ENCODE assay signal across 8 cellular contexts in the genomic region with DNA sequence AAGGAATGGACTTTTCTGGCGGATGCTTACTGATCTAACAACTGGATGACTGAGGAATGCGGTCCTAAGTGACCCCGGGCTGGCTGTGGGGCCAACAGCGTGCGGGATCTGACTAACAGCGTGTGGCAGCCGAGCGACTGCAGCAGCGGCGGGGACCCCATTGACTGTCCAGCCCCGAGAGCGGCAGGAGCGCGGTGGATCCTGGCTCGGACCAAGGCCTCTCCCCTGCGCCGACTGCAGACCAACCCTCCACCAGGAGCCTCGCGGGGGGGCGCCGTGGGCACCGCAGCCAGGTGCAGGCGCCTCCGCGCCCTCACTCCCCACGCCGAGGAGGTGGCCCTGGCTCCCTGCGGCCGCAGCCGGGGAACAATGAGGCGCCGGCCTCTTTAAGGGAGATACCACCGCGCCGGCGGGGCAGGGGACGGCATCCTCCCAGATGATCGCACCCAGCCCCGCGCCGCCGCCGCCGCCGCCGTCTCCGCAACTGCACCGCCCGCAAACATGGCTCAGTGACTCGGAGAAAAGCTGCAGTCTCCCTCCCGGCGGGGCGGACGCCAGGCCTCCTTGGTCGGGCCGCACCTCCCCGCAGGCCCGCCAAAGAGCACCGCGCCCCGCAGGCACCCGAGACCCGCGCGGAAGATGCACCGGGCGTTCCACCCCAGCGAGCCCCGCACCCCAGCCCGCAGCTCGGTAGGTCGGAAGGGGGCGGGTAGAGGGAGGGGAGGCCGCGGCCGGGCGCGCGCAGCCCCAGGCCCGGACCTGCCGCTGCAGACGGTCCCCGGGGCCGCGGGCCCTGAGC. TPM values are rescaled to one million over a fixed set of nuclear protein-coding genes. Genes with fewer than 3 reads are reported as not detected.
DNase-seq lines count a peak whose midpoint lies in the region; ATAC-seq and TF ChIP-seq lines count a peak whose summit lies in the region.

No MANE protein-coding gene starts in this region.

- H3K27ac ChIP-seq in HUES64 (ENCODE audit: low read depth, low read length) (peak overlapping the region; percentile 94), subcutaneous abdominal adipose tissue (ENCODE audit: low read depth, low read length) (peak overlapping the region; percentile 54)

- under 1% methylated on average over 85 of the region's 85 CpGs for WGBS in HUES64

- H3K27ac Mint-ChIP-seq in neural crest cell (ENCODE audit: unreplicated experiment): peak overlapping the region; percentile 87

- H3K9me3 Mint-ChIP-seq in neural crest cell: no peaks in the 10 kb centered on the region

- no peaks in the 10 kb centered on the region for H3K27me3 Mint-ChIP-seq in neural crest cell (ENCODE audit: low read depth)

- H3K27me3 ChIP-seq in HUES64 (ENCODE audit: insufficient read depth, low read length) (peaks cover 16% of the 10 kb centered on the region), subcutaneous abdominal adipose tissue (ENCODE audit: control insufficient read depth in 5 of 5, insufficient read depth in 4 of 5, low read length in 5 of 5) (no peaks in the 10 kb centered on the region)

- no peaks in the 10 kb centered on the region for H3K9me3 ChIP-seq in HUES64 (ENCODE audit: insufficient read depth, low read depth, low read length)
- H3K9me3 ChIP-seq in subcutaneous abdominal adipose tissue (ENCODE audit: control insufficient read depth in 5 of 5, low read length in 5 of 5): no peaks in the 10 kb centered on the region

- H3K4me3 Mint-ChIP-seq in neural crest cell: peak overlapping the region; percentile 97

- H3K36me3 ChIP-seq in HUES64 (ENCODE audit: insufficient read depth, low read length) (peaks cover 11% of the 10 kb centered on the region; the same call in 1 of the 2 replicates), subcutaneous abdominal adipose tissue (ENCODE audit: control insufficient read depth in 5 of 5, insufficient read depth in 5 of 5, low read length in 5 of 5) (peaks cover 5 to 13% (median 7%) of the 10 kb centered on the region in 5 donors)

- H3K9ac ChIP-seq in HUES64 (ENCODE audit: low read depth, low read length): peak overlapping the region; percentile 91
- peak overlapping the region; percentile 42 to 89 (median 85) for H3K9ac ChIP-seq in subcutaneous abdominal adipose tissue (ENCODE audit: low read length in 5 of 5)

- H3K4me3 ChIP-seq in HUES64 (ENCODE audit: low read length) (peak overlapping the region; percentile 100), fibroblast of villous mesenchyme (ENCODE audit: low read depth, low read length) (peak overlapping the region; percentile 97), subcutaneous abdominal adipose tissue (ENCODE audit: low read depth in 1 of 5, low read length in 5 of 5) (peak overlapping the region; percentile 81 to 99 (median 97))

- TF ChIP-seq CTCF in fibroblast of villous mesenchyme (IDR thresholded peaks at IDR 0.05; ENCODE audit: insufficient read depth, low read depth, low read length) (no peak), neural crest cell (conservative IDR thresholded peaks at IDR 0.05) (no peak)

- H3K36me3 Mint-ChIP-seq in neural crest cell (ENCODE audit: low read depth): no peaks in the 10 kb centered on the region

- ATAC-seq in GM21381 (IDR thresholded peaks at IDR 0.05; ENCODE audit: unreplicated experiment): peak; percentile 40

- peak; percentile 42 for DNase-seq in DMS114 treated with DMSO at 0.1 percent for 48 hours (lab: John Stamatoyannopoulos, UW; ENCODE audit: unreplicated experiment)
- peak; percentile 94 for DNase-seq in RPMI8226
- peak; percentile 71 for DNase-seq in activated effector memory CD4-positive, alpha-beta T cell treated with Interleukin-2 at 50 U/mL for 16 hours
- DNase-seq in fibroblast of villous mesenchyme (ENCODE audit: low read depth): peak; percentile 70
- DNase-seq in neural crest cell (ENCODE audit: low read depth, low spot score): peak; percentile 72

- peaks cover 29% of the 10 kb centered on the region for H3K4me1 Mint-ChIP-seq in neural crest cell

- H3K4me1 ChIP-seq in HUES64 (ENCODE audit: insufficient read depth, low read length) (peaks cover 15% of the 10 kb centered on the region), subcutaneous abdominal adipose tissue (ENCODE audit: control insufficient read depth in 5 of 5, insufficient read depth in 5 of 5, low read length in 5 of 5) (peaks cover 3 to 22% (median 19%) of the 10 kb centered on the region in 5 donors)

RNA-seq across cellular contexts. Expression of a gene that starts 0.7 kb away (rescaled TPM):
- 3.2 TPM for polyA plus RNA-seq in HUES64 (2013, experiment 1 of 2)
- 3.8 TPM for polyA plus RNA-seq in HUES64 (2013, experiment 2 of 2)
- total RNA-seq in fibroblast of villous mesenchyme (2.6 and 4.8 TPM in 2 replicates), neural crest cell (22.8 and 23.8 TPM in 2 replicates)

RNA-seq across cellular contexts. Expression of a gene that starts 43.5 kb away (rescaled TPM):
- 0.10 TPM for polyA plus RNA-seq in HUES64 (2013, experiment 1 of 2)
- polyA plus RNA-seq in HUES64 (2013, experiment 2 of 2): not detected
- total RNA-seq in fibroblast of villous mesenchyme (not detected in 2 replicates), neural crest cell (not detected in 2 replicates)

RNA-seq across cellular contexts. Expression of a gene that starts 47.9 kb away (rescaled TPM):
- polyA plus RNA-seq in HUES64 (2013, experiment 1 of 2): 0.75 TPM
- 1.0 TPM for polyA plus RNA-seq in HUES64 (2013, experiment 2 of 2)
- total RNA-seq in fibroblast of villous mesenchyme (under 0.01 TPM in 1 of 2 replicates, not detected in the other), neural crest cell (1.0 and 1.2 TPM in 2 replicates)

RNA-seq across cellular contexts. Expression of a gene that starts 57.8 kb away (rescaled TPM):
- not detected for polyA plus RNA-seq in HUES64 (2013, experiment 1 of 2)
- not detected for polyA plus RNA-seq in HUES64 (2013, experiment 2 of 2)
- total RNA-seq in fibroblast of villous mesenchyme (not detected in 2 replicates), neural crest cell (not detected in 2 replicates)

RNA-seq across cellular contexts. Expression of a gene that starts 58.8 kb away (rescaled TPM):
- polyA plus RNA-seq in HUES64 (2013, experiment 1 of 2): 31.0 TPM
- 30.1 TPM for polyA plus RNA-seq in HUES64 (2013, experiment 2 of 2)
- total RNA-seq in fibroblast of villous mesenchyme (20.3 and 26.4 TPM in 2 replicates), neural crest cell (34.3 and 36.2 TPM in 2 replicates)

Comparison
In these comparisons a context has a peak if more than half of its experiments do, and no peak if none do; other contexts are left out.
1. Peak in every context shown above with its lines: DNase-seq, ATAC-seq, H3K4me3 ChIP-seq and H3K27ac ChIP-seq.
2. DNase-seq: peak in every context shown above with its lines; median percentile 94 in RPMI8226; 72 in neural crest cell; 71 in activated effector memory CD4-positive, alpha-beta T cell treated with Interleukin-2 at 50 U/mL for 16 hours; 70 in fibroblast of villous mesenchyme; 42 in DMS114 treated with DMSO at 0.1 percent for 48 hours.